ENCODE assay signal across 20 cellular contexts in genomic region chr4:147658501-147658900, GRCh38. TPM values are rescaled to one million over a fixed set of nuclear protein-coding genes. Genes with fewer than 3 reads are reported as not detected.
DNase-seq lines count a peak whose midpoint lies in the region; ATAC-seq and TF ChIP-seq lines count a peak whose summit lies in the region.
"Had no signal": no experiment of that assay in that cellular context is flagged by ENCODE, and none has a peak within 500 bp of the region (broad histone marks: within the 10 kb centered on the region; RNA-seq: fewer than 3 reads in every experiment).

No MANE protein-coding gene starts in this region.

- TF ChIP-seq POLR2A in thyroid gland (IDR thresholded peaks at IDR 0.05) (no peak), esophagus squamous epithelium (IDR thresholded peaks at IDR 0.05) (no peak)

- no peak overlapping the region for H3K4me3 Mint-ChIP-seq in activated T-helper 17 cell treated with anti-CD3 and anti-CD28 coated beads, Interleukin-2, amount 50 U/mL, for 72 hours
- H3K4me3 Mint-ChIP-seq: CD4-positive, alpha-beta memory T cell; H9 had no signal

- TF ChIP-seq CTCF in AG10803 (conservative IDR thresholded peaks at IDR 0.05; ENCODE audit: low read length) = no peak
- TF ChIP-seq CTCF in thyroid gland (IDR thresholded peaks at IDR 0.05) = no peak
- no peak for TF ChIP-seq CTCF in esophagus squamous epithelium (IDR thresholded peaks at IDR 0.05)

- H3K4me1 ChIP-seq in thyroid gland (peaks cover 10 to 12% of the 10 kb centered on the region in 2 donors), esophagus squamous epithelium (no peaks in the 10 kb centered on the region)
- H3K4me1 ChIP-seq: A549 had no signal

- 50 to 54% methylated on average over 4 of the region's 4 CpGs for WGBS in thyroid gland, 2 donors
- WGBS in esophagus squamous epithelium, 2 donors = 88 to 90% methylated on average over 3 to 4 of the region's 4 CpGs

- H3K9me3 ChIP-seq in thyroid gland = no peaks in the 10 kb centered on the region
- no peaks in the 10 kb centered on the region for H3K9me3 ChIP-seq in esophagus squamous epithelium
- H3K9me3 ChIP-seq: A549 had no signal

- intact Hi-C loops in thyroid gland (cut with DNase I) = no loop called here
- intact Hi-C loops in esophagus squamous epithelium (cut with DNase I) = no loop called here

- H3K4me3 ChIP-seq in AG10803 (ENCODE audit: low read length) (no peak overlapping the region), thyroid gland (replicated peaks in 1 of 3) (no peak overlapping the region), esophagus squamous epithelium (no peak overlapping the region)
- H3K4me3 ChIP-seq: A549, GM23248 had no signal

- no peaks in the 10 kb centered on the region for H3K27me3 Mint-ChIP-seq in activated T-helper 17 cell treated with anti-CD3 and anti-CD28 coated beads, Interleukin-2, amount 50 U/mL, for 72 hours
- H3K27me3 Mint-ChIP-seq: CD4-positive, alpha-beta memory T cell had no signal

- no peaks in the 10 kb centered on the region for H3K36me3 ChIP-seq in thyroid gland
- peaks cover 0 to 99% (median 5%) of the 10 kb centered on the region in 3 donors for H3K36me3 ChIP-seq in esophagus squamous epithelium

- H3K9me3 Mint-ChIP-seq in activated T-helper 17 cell treated with anti-CD3 and anti-CD28 coated beads, Interleukin-2, amount 50 U/mL, for 72 hours = no peaks in the 10 kb centered on the region
- H3K9me3 Mint-ChIP-seq: CD4-positive, alpha-beta memory T cell; H9 had no signal

- H3K27ac ChIP-seq in thyroid gland = peak overlapping the region; percentile 75 to 88 (median 88)
- H3K27ac ChIP-seq in esophagus squamous epithelium = no peak overlapping the region
- H3K27ac ChIP-seq: A549, GM23248 had no signal

- no peak for ATAC-seq in activated T-helper 17 cell treated with anti-CD3 and anti-CD28 coated beads, Interleukin-2, amount 50 U/mL, for 72 hours (replicated peaks)
- no peak for ATAC-seq in GM18519 (IDR thresholded peaks at IDR 0.05; ENCODE audit: low FRiP score, unreplicated experiment)
- ATAC-seq: A549, HCT116 had no signal

- H3K36me3 Mint-ChIP-seq in activated T-helper 17 cell treated with anti-CD3 and anti-CD28 coated beads, Interleukin-2, amount 50 U/mL, for 72 hours (ENCODE audit: low read depth) = peaks cover 88% of the 10 kb centered on the region

- H3K4me1 Mint-ChIP-seq in activated T-helper 17 cell treated with anti-CD3 and anti-CD28 coated beads, Interleukin-2, amount 50 U/mL, for 72 hours = no peaks in the 10 kb centered on the region

- DNase-seq in AG10803 (ENCODE audit: low read depth) = peak; percentile 50
- peak; percentile 29 for DNase-seq in fibroblast of gingiva (ENCODE audit: low read depth)
- no peak for DNase-seq in thyroid gland
- DNase-seq in esophagus squamous epithelium (lab: John Stamatoyannopoulos, UW) = no peak
- no peak for DNase-seq in islet precursor cell
- DNase-seq: 8988T; ACHN; C1 segment of cervical spinal cord; Calu3; CD4-positive, alpha-beta memory T cell; COR-L47; DMS53; DMS79 treated with DMSO at 0.1 percent for 48 hours; GF-D8; GM23248; H9 had no signal

- H3K27ac Mint-ChIP-seq in activated T-helper 17 cell treated with anti-CD3 and anti-CD28 coated beads, Interleukin-2, amount 50 U/mL, for 72 hours = peak overlapping the region; percentile 1

- H3K27me3 ChIP-seq in thyroid gland (no peaks in the 10 kb centered on the region), esophagus squamous epithelium (no peaks in the 10 kb centered on the region)

RNA-seq across cellular contexts. Expression of gene PRMT9, which starts 25.5 kb away (rescaled TPM):
- 1 to 10 TPM; 5.9 to 7.5 TPM for total RNA-seq in activated T-helper 17 cell treated with anti-CD3 and anti-CD28 coated beads, Interleukin-2, amount 50 U/mL, for 72 hours
- total RNA-seq in thyroid gland (10 to 100 TPM; 22.9 to 28.3 (median 26.2) TPM), esophagus squamous epithelium (1 to 10 TPM; 3.2 to 8.1 (median 5.9) TPM)

RNA-seq across cellular contexts. Expression of gene TMEM184C, which starts 41.3 kb away (rescaled TPM):
- 10 to 100 TPM; 14.1 to 18.9 TPM for total RNA-seq in activated T-helper 17 cell treated with anti-CD3 and anti-CD28 coated beads, Interleukin-2, amount 50 U/mL, for 72 hours
- total RNA-seq in thyroid gland = 10 to 100 TPM; 69.6 to 98.5 (median 82.5) TPM
- total RNA-seq in esophagus squamous epithelium = 10 to 100 TPM; 16.0 to 29.0 (median 21.6) TPM

Comparison
In these comparisons a context has a peak if more than half of its experiments do, and no peak if none do; other contexts are left out.
1. DNase-seq: peak in AG10803 (single experiment) and fibroblast of gingiva (single experiment); none in thyroid gland (0 of 2), esophagus squamous epithelium (single experiment) and islet precursor cell (single experiment).
2. H3K27ac ChIP-seq: peak in thyroid gland (3 of 3); none in esophagus squamous epithelium (0 of 4).